ENCODE assay signal across 13 cellular contexts in the genomic region with DNA sequence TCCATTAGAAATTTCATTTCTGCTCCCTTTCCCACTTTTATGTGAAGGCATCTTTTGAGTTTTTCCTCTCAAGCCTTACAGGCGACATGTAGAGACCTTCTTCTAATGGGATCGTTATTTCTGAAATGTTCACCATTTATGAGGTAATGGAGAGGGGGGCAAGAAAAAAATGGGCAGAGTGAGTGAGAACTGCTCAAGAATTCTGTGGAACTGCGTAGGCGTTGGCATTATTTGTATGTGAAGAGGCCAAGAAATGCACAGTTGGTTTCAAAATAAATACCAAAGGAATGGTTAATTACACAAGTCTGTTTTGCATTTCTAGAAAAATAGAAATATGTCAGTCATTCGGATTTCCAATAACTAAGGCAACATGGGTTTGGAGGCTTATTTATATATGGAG.
"Had no signal": no experiment of that assay in that cellular context is flagged by ENCODE, and none has a peak within 500 bp of the region (broad histone marks: within the 10 kb centered on the region; RNA-seq: fewer than 3 reads in every experiment).

No MANE protein-coding gene starts in this region.

- ATAC-seq: activated CD4-positive, CD25-positive, alpha-beta regulatory T cell treated with anti-CD3 and anti-CD28 coated beads, Interleukin-2, amount 50 U/mL, for 24 hours had no signal

- H3K27me3 ChIP-seq: dorsolateral prefrontal cortex, sigmoid colon had no signal

- H3K9me3 Mint-ChIP-seq: activated naive CD8-positive, alpha-beta T cell treated with anti-CD3 and anti-CD28 coated beads, Interleukin-2, amount 10 ng/mL, durations not matched to agents 7 days and 5 days; nephron progenitor cell had no signal

- H3K4me3 ChIP-seq: dorsolateral prefrontal cortex, sigmoid colon had no signal

- H3K36me3 ChIP-seq: sigmoid colon had no signal

- H3K4me3 Mint-ChIP-seq: activated naive CD8-positive, alpha-beta T cell treated with anti-CD3 and anti-CD28 coated beads, Interleukin-2, amount 10 ng/mL, durations not matched to agents 7 days and 5 days; nephron progenitor cell had no signal

- H3K9me3 ChIP-seq: sigmoid colon had no signal

- H3K27ac Mint-ChIP-seq: activated naive CD8-positive, alpha-beta T cell treated with anti-CD3 and anti-CD28 coated beads, Interleukin-2, amount 10 ng/mL, durations not matched to agents 7 days and 5 days had no signal

- DNase-seq: activated CD4-positive, alpha-beta T cell treated with anti-CD3 and anti-CD28 coated beads, Interleukin-2, amount 50 U/mL, for 1 hour; activated CD8-positive, alpha-beta memory T cell treated with anti-CD3 and anti-CD28 coated beads for 24 hours; activated naive CD4-positive, alpha-beta T cell; activated naive CD8-positive, alpha-beta T cell treated with anti-CD3 and anti-CD28 coated beads, Interleukin-2, amount 10 ng/mL, durations not matched to agents 7 days and 5 days; aorta; dorsolateral prefrontal cortex; foreskin melanocyte; kidney glomerular epithelial cell; nephron progenitor cell; sigmoid colon; stimulated activated CD4-positive, alpha-beta T cell treated with anti-CD3 and anti-CD28 coated beads, Interleukin-2, amount 100 ng/mL, for 24 hours; T1000 had no signal
